Comparison of ENCODE assay signal across 8 cellular contexts in genomic region chr3:142447308-142447851, GRCh38. TPM values are rescaled to one million over a fixed set of nuclear protein-coding genes. Genes with fewer than 3 reads are reported as not detected.
DNase-seq lines count a peak whose midpoint lies in the region; ATAC-seq and TF ChIP-seq lines count a peak whose summit lies in the region.

No MANE protein-coding gene starts in this region.

- peak overlapping the region; percentile 79; the same call in 1 of the 2 replicates for H4K91ac ChIP-seq in IMR-90 (ENCODE audit: insufficient read depth, low read depth, low read length)

- peaks cover 9 to 34% of the 10 kb centered on the region in 2 experiments; a peak in 3 of 4 replicates for H3K79me1 ChIP-seq in IMR-90 (ENCODE audit: low read depth in 1 of 2, low read length in 2 of 2)

- H3K4me3 ChIP-seq in IMR-90 (ENCODE audit: insufficient read depth, low read depth, low read length) (peak overlapping the region; percentile 94), astrocyte of the spinal cord (ENCODE audit: low read depth, low read length) (peak overlapping the region; percentile 100), gastrocnemius medialis (peak overlapping the region; percentile 91 to 98 (median 94))

- H3K56ac ChIP-seq in IMR-90 (ENCODE audit: extremely low read depth, insufficient read depth, low read length) = peak overlapping the region; percentile 95

- H2BK20ac ChIP-seq in IMR-90 (ENCODE audit: low read depth, low read length) = no peak overlapping the region

- no peak for TF ChIP-seq POLR2A in IMR-90 (IDR thresholded peaks at IDR 0.05; ENCODE audit: low read depth, low read length)
- TF ChIP-seq POLR2A in gastrocnemius medialis (IDR thresholded peaks at IDR 0.05) = no peak

- H3K18ac ChIP-seq in IMR-90 (ENCODE audit: low read depth, low read length) = peak overlapping the region; percentile 78

- peak overlapping the region; percentile 98 for H3K23ac ChIP-seq in IMR-90 (ENCODE audit: low read depth, low read length)

- H3K9ac ChIP-seq in IMR-90 (ENCODE audit: low read depth, low read length) = peak overlapping the region; percentile 95

- TF ChIP-seq CTCF in IMR-90 (conservative IDR thresholded peaks at IDR 0.05; ENCODE audit: low read depth, low read length) (no peak), astrocyte of the spinal cord (IDR thresholded peaks at IDR 0.05; ENCODE audit: low read depth, low read length) (no peak), gastrocnemius medialis (IDR thresholded peaks at IDR 0.05 in 4 of 5, conservative IDR thresholded peaks at IDR 0.05 in 1 of 5) (no peak)

- dilution Hi-C loops in IMR-90 (cut with HindIII; ENCODE audit: low sequenced_read_pairs, unreplicated experiment) = no loop called here

- peak overlapping the region; percentile 60 for H2BK120ac ChIP-seq in IMR-90 (ENCODE audit: low read depth, low read length)

- peak overlapping the region; percentile 75 for H4K5ac ChIP-seq in IMR-90 (ENCODE audit: low read depth, low read length)

- H3K14ac ChIP-seq in IMR-90 (replicated peaks; ENCODE audit: low read depth, low read length) = peak overlapping the region; percentile 98

- no peaks in the 10 kb centered on the region; the same call in 1 of the 2 replicates for H3K9me1 ChIP-seq in IMR-90 (ENCODE audit: insufficient read depth, low read length)

- peak overlapping the region; percentile 97 for H2AFZ ChIP-seq in IMR-90 (replicated peaks; ENCODE audit: low read length, poor library complexity)

- DNase-seq in DMS53 treated with DMSO at 0.1 percent for 48 hours (lab: John Stamatoyannopoulos, UW; ENCODE audit: unreplicated experiment) (peak; percentile 55), IMR-90 (peak; percentile 46), T1000 (lab: John Stamatoyannopoulos, UW) (peak; percentile 55), astrocyte of the spinal cord (ENCODE audit: low read depth, low spot score) (peak; percentile 61), hypothalamus (lab: John Stamatoyannopoulos, UW) (peak in 38 of 51 donors; percentile 8 to 86 (median 43)), gastrocnemius medialis (peak; percentile 13 to 27), kidney glomerular epithelial cell (lab: John Stamatoyannopoulos, UW) (no peak)

- POLR2A ChIA-PET in IMR-90 (lab: Charles Lee; ENCODE audit: unreplicated experiment) = no interaction called here

- no TSS peak for BruUV-seq in IMR-90 (replicated peaks; lab: Mats Ljungman, UMichigan)

- H2AK9ac ChIP-seq in IMR-90 (replicated peaks; ENCODE audit: low read depth, low read length, poor library complexity) = peak overlapping the region; percentile 92

- in situ Hi-C loops in IMR-90 (cut with MboI; ENCODE audit: low sequenced_read_pairs) = no loop called here
- in situ Hi-C loops in astrocyte of the spinal cord (cut with HindIII; ENCODE audit: low sequenced_read_pairs) = no loop called here
- in situ Hi-C loops in gastrocnemius medialis (cut with MboI; ENCODE audit: low sequenced_read_pairs in 4 of 4) = loop anchor here in 1 of 4 donors (25.0 kb wide), 1 partner anchor 565 kb away; the partner anchor contains the start of gene U2SURP

- H2BK5ac ChIP-seq in IMR-90 (ENCODE audit: low read depth, low read length, poor library complexity, severe bottlenecking) = peak overlapping the region; percentile 79

- H3K9me3 ChIP-seq in IMR-90 (ENCODE audit: control insufficient read depth, insufficient read depth, low read length) = no peaks in the 10 kb centered on the region
- H3K9me3 ChIP-seq in gastrocnemius medialis = no peaks in the 10 kb centered on the region

- no peak overlapping the region for H2BK15ac ChIP-seq in IMR-90 (ENCODE audit: low read depth, low read length)

- H3K4ac ChIP-seq in IMR-90 (ENCODE audit: low read depth, low read length) = peak overlapping the region; percentile 96

- peaks cover 4% of the 10 kb centered on the region; the same call in 1 of the 2 replicates for H3K4me1 ChIP-seq in IMR-90 (ENCODE audit: control insufficient read depth, insufficient read depth, low read length)
- peaks cover 28 to 34% of the 10 kb centered on the region in 2 donors for H3K4me1 ChIP-seq in gastrocnemius medialis

- H3K27me3 ChIP-seq in IMR-90 (ENCODE audit: control insufficient read depth, insufficient read depth, low read length) = no peaks in the 10 kb centered on the region
- H3K27me3 ChIP-seq in gastrocnemius medialis = no peaks in the 10 kb centered on the region

- intact Hi-C loops in IMR-90 (cut with micrococcal nuclease) = no loop called here
- intact Hi-C loops in gastrocnemius medialis (cut with DNase I; ENCODE audit: low total_unique reads) = loop anchor here (5.0 kb wide), 4 partner anchors 55 to 710 kb away; partner anchors contain the start of genes GK5, RNF7 and U2SURP

- H4K8ac ChIP-seq in IMR-90 (ENCODE audit: low read depth in 2 of 2, low read length in 2 of 2) = peak overlapping the region; percentile 84 to 86

- 1% methylated on average over 14 of the region's 35 CpGs; no CpG with 5 or more reads in 1 of the 2 experiments for WGBS in IMR-90 (ENCODE audit: extremely low coverage in 2 of 2, insufficient read length in 1 of 2), 2 experiments

- no peak for TF ChIP-seq RAD21 in IMR-90 (IDR thresholded peaks at IDR 0.05; ENCODE audit: low read length)

- H3K36me3 ChIP-seq in IMR-90 (ENCODE audit: control insufficient read depth, insufficient read depth, low read length) = peaks cover 7% of the 10 kb centered on the region
- no peaks in the 10 kb centered on the region for H3K36me3 ChIP-seq in gastrocnemius medialis

- ATAC-seq in GM21528 (IDR thresholded peaks at IDR 0.05; ENCODE audit: low FRiP score, unreplicated experiment) (peak; percentile 41), IMR-90 (ENCODE audit: low read depth) (peak; percentile 52), gastrocnemius medialis (peak; percentile 75 to 80)

- peak overlapping the region; percentile 34 for H3K4me2 ChIP-seq in IMR-90 (ENCODE audit: low read depth, low read length)

- CTCF ChIA-PET in IMR-90 (lab: Yijun Ruan, JAX) = no interaction called here

- H3K27ac ChIP-seq in IMR-90 (ENCODE audit: insufficient read depth, low read length) = peak overlapping the region; percentile 93
- peak overlapping the region; percentile 96 to 100 (median 99) for H3K27ac ChIP-seq in gastrocnemius medialis

- H4K20me1 ChIP-seq in IMR-90 (ENCODE audit: insufficient read depth, low read length) = peaks cover 12% of the 10 kb centered on the region

- peak overlapping the region; percentile 80; the same call in 1 of the 2 replicates for H2AK5ac ChIP-seq in IMR-90 (ENCODE audit: low read depth, low read length)

TF ChIP-seq in IMR-90, 13 proteins besides CTCF, POLR2A, EP300 and RAD21:
- TF ChIP-seq BHLHE40 (IDR thresholded peaks at IDR 0.05; ENCODE audit: low read depth, low read length) (no peak), FOS (IDR thresholded peaks at IDR 0.05; ENCODE audit: low read depth, low read length) (no peak), SMC3 (IDR thresholded peaks at IDR 0.05; ENCODE audit: low read depth, low read length) (no peak), RFX5 (IDR thresholded peaks at IDR 0.05; ENCODE audit: low read depth, low read length) (no peak), MXI1 (IDR thresholded peaks at IDR 0.05; ENCODE audit: borderline replicate concordance, low read depth, low read length) (no peak), CEBPB (IDR thresholded peaks at IDR 0.05; ENCODE audit: low read depth, low read length) (no peak), ELK1 (IDR thresholded peaks at IDR 0.05; ENCODE audit: borderline replicate concordance, low read depth, low read length) (no peak), MAFK (IDR thresholded peaks at IDR 0.05; ENCODE audit: low read depth, low read length) (no peak), USF2 (IDR thresholded peaks at IDR 0.05; ENCODE audit: low read depth, low read length) (no peak), RCOR1 (IDR thresholded peaks at IDR 0.05; ENCODE audit: insufficient replicate concordance, low read length) (no peak), CHD1 (IDR thresholded peaks at IDR 0.05; ENCODE audit: low read depth, low read length) (no peak), MAZ (IDR thresholded peaks at IDR 0.05; ENCODE audit: borderline replicate concordance, low read depth, low read length) (no peak), NFE2L2 (IDR thresholded peaks at IDR 0.05; ENCODE audit: low read depth, low read length) (no peak)

RNA-seq across cellular contexts. Expression of gene XRN1, which starts 0.5 kb away (rescaled TPM):
- total RNA-seq in IMR-90 (2012; rRNA removed) (21.5 and 38.9 TPM in 2 replicates), gastrocnemius medialis (10 to 100 TPM; 41.8 to 52.2 (median 47.3) TPM)
- polyA plus RNA-seq in IMR-90 (2012; rRNA removed) = 6.0 and 6.8 TPM in 2 replicates
- 0.66 and 7.5 TPM in 2 replicates for polyA plus RNA-seq in IMR-90 (2012; cell fraction: cytosol; rRNA removed)
- 1.2 and 13.7 TPM in 2 replicates for polyA plus RNA-seq in IMR-90 (2012; cell fraction: nucleus; rRNA removed; ENCODE audit: low replicate concordance)
